Comparison of ENCODE assay signal across 8 cellular contexts in genomic region chr2:73386342-73386868, GRCh38. TPM values are rescaled to one million over a fixed set of nuclear protein-coding genes. Genes with fewer than 3 reads are reported as not detected.
DNase-seq lines count a peak whose midpoint lies in the region; ATAC-seq lines count a peak whose summit lies in the region.

No MANE protein-coding gene starts in this region.

- H3K27me3 Mint-ChIP-seq in activated T-cell treated with anti-CD3 and anti-CD28 coated beads, Interleukin-2, amount 50 U/mL, for 72 hours (ENCODE audit: low read depth) = no peaks in the 10 kb centered on the region
- H3K27me3 Mint-ChIP-seq in activated T-helper 17 cell treated with anti-CD3 and anti-CD28 coated beads, Interleukin-2, amount 50 U/mL, for 72 hours = no peaks in the 10 kb centered on the region
- no peaks in the 10 kb centered on the region for H3K27me3 Mint-ChIP-seq in stimulated activated naive B cell treated with anti-CD40 and anti-IgM and Interleukin-4, amounts not matched to agents 10 μg/mL and 1 μg/mL and 100 μg/mL, for 72 hours

- H3K27ac Mint-ChIP-seq in activated T-cell treated with anti-CD3 and anti-CD28 coated beads, Interleukin-2, amount 50 U/mL, for 72 hours = peak overlapping the region; percentile 55
- H3K27ac Mint-ChIP-seq in activated T-helper 17 cell treated with anti-CD3 and anti-CD28 coated beads, Interleukin-2, amount 50 U/mL, for 72 hours = peak overlapping the region; percentile 81
- peak overlapping the region; percentile 96 for H3K27ac Mint-ChIP-seq in stimulated activated naive B cell treated with anti-CD40 and anti-IgM and Interleukin-4, amounts not matched to agents 10 μg/mL and 1 μg/mL and 100 μg/mL, for 72 hours

- H3K4me1 Mint-ChIP-seq in activated T-cell treated with anti-CD3 and anti-CD28 coated beads, Interleukin-2, amount 50 U/mL, for 72 hours (ENCODE audit: low read depth) = peaks cover 35% of the 10 kb centered on the region
- H3K4me1 Mint-ChIP-seq in activated T-helper 17 cell treated with anti-CD3 and anti-CD28 coated beads, Interleukin-2, amount 50 U/mL, for 72 hours = peaks cover 25% of the 10 kb centered on the region
- H3K4me1 Mint-ChIP-seq in stimulated activated naive B cell treated with anti-CD40 and anti-IgM and Interleukin-4, amounts not matched to agents 10 μg/mL and 1 μg/mL and 100 μg/mL, for 72 hours = peaks cover 21 to 31% of the 10 kb centered on the region in 2 donors

- no peaks in the 10 kb centered on the region for H3K9me3 Mint-ChIP-seq in activated T-cell treated with anti-CD3 and anti-CD28 coated beads, Interleukin-2, amount 50 U/mL, for 72 hours
- no peaks in the 10 kb centered on the region for H3K9me3 Mint-ChIP-seq in activated T-helper 17 cell treated with anti-CD3 and anti-CD28 coated beads, Interleukin-2, amount 50 U/mL, for 72 hours
- no peaks in the 10 kb centered on the region for H3K9me3 Mint-ChIP-seq in stimulated activated naive B cell treated with anti-CD40 and anti-IgM and Interleukin-4, amounts not matched to agents 10 μg/mL and 1 μg/mL and 100 μg/mL, for 72 hours

- no peak for DNase-seq in activated T-cell treated with anti-CD3 and anti-CD28 coated beads, Interleukin-2, amount 50 U/mL, for 72 hours
- DNase-seq in activated T-cell treated with anti-CD3 and anti-CD28 coated beads, Interleukin-2, amount 50 U/mL, for 48 hours = no peak
- DNase-seq in iPS DF 6.9 (ENCODE audit: low read depth, low spot score) = no peak
- no peak for DNase-seq in stimulated activated naive B cell treated with anti-CD40 and anti-IgM and Interleukin-4, amounts not matched to agents 10 μg/mL and 1 μg/mL and 100 μg/mL, for 72 hours
- DNase-seq in NCI-H446 treated with DMSO at 0.1 percent for 48 hours (lab: John Stamatoyannopoulos, UW) = no peak

- peak overlapping the region; percentile 97 for H3K4me3 ChIP-seq in iPS DF 6.9 (ENCODE audit: low read length)

- no CpG with 5 or more reads among the region's 24 CpGs for WGBS in iPS DF 6.9 (ENCODE audit: insufficient coverage, insufficient read length)

- ATAC-seq in activated T-cell treated with anti-CD3 and anti-CD28 coated beads, Interleukin-2, amount 50 U/mL, for 72 hours (replicated peaks in 1 of 2) = peak; percentile 4
- ATAC-seq in HG03097 (IDR thresholded peaks at IDR 0.05; ENCODE audit: low FRiP score, unreplicated experiment) (peak; percentile 8), HG02970 (IDR thresholded peaks at IDR 0.05; ENCODE audit: low FRiP score, unreplicated experiment) (no peak)
- no peak for ATAC-seq in activated T-helper 17 cell treated with anti-CD3 and anti-CD28 coated beads, Interleukin-2, amount 50 U/mL, for 72 hours (replicated peaks)
- ATAC-seq in stimulated activated naive B cell treated with anti-CD40 and anti-IgM and Interleukin-4, amounts not matched to agents 10 μg/mL and 1 μg/mL and 100 μg/mL, for 72 hours (replicated peaks) = peak in 1 of 2 donors; percentile 11

- H3K4me3 Mint-ChIP-seq in activated T-cell treated with anti-CD3 and anti-CD28 coated beads, Interleukin-2, amount 50 U/mL, for 72 hours = peak overlapping the region; percentile 91 to 96
- peak overlapping the region; percentile 88 for H3K4me3 Mint-ChIP-seq in activated T-helper 17 cell treated with anti-CD3 and anti-CD28 coated beads, Interleukin-2, amount 50 U/mL, for 72 hours
- peak overlapping the region; percentile 97 to 98 for H3K4me3 Mint-ChIP-seq in stimulated activated naive B cell treated with anti-CD40 and anti-IgM and Interleukin-4, amounts not matched to agents 10 μg/mL and 1 μg/mL and 100 μg/mL, for 72 hours

- H3K9me3 ChIP-seq in iPS DF 6.9 (ENCODE audit: control insufficient read depth, insufficient read depth, low read length) = no peaks in the 10 kb centered on the region

- no peaks in the 10 kb centered on the region for H3K36me3 ChIP-seq in iPS DF 6.9 (ENCODE audit: control insufficient read depth, insufficient read depth, low read length)

- H3K4me1 ChIP-seq in iPS DF 6.9 (ENCODE audit: control insufficient read depth, insufficient read depth, low read length) = peaks cover 2% of the 10 kb centered on the region; the same call in 1 of the 2 replicates

- H3K36me3 Mint-ChIP-seq in activated T-cell treated with anti-CD3 and anti-CD28 coated beads, Interleukin-2, amount 50 U/mL, for 72 hours (ENCODE audit: insufficient read depth in 2 of 2) = no peaks in the 10 kb centered on the region
- H3K36me3 Mint-ChIP-seq in activated T-helper 17 cell treated with anti-CD3 and anti-CD28 coated beads, Interleukin-2, amount 50 U/mL, for 72 hours (ENCODE audit: low read depth) = peaks cover under 1% of the 10 kb centered on the region
- H3K36me3 Mint-ChIP-seq in stimulated activated naive B cell treated with anti-CD40 and anti-IgM and Interleukin-4, amounts not matched to agents 10 μg/mL and 1 μg/mL and 100 μg/mL, for 72 hours = peaks cover 0 to 14% of the 10 kb centered on the region in 2 donors

- no peak overlapping the region for H3K27ac ChIP-seq in iPS DF 6.9 (ENCODE audit: low read length)

- H3K27me3 ChIP-seq in iPS DF 6.9 (ENCODE audit: control insufficient read depth, insufficient read depth, low read length) = no peaks in the 10 kb centered on the region

RNA-seq across cellular contexts. Expression of gene ALMS1, which starts 0.8 kb away (rescaled TPM):
- total RNA-seq in activated T-cell treated with anti-CD3 and anti-CD28 coated beads, Interleukin-2, amount 50 U/mL, for 72 hours = 10 to 100 TPM; 13.0 to 16.5 TPM
- total RNA-seq in activated T-helper 17 cell treated with anti-CD3 and anti-CD28 coated beads, Interleukin-2, amount 50 U/mL, for 72 hours = 10 to 100 TPM; 16.3 to 20.2 TPM

Comparison
In these comparisons a context has a peak if more than half of its experiments do, and no peak if none do; other contexts are left out.
1. ATAC-seq: peak in activated T-cell treated with anti-CD3 and anti-CD28 coated beads, Interleukin-2, amount 50 U/mL, for 72 hours (2 of 2) and HG03097 (single experiment); none in activated T-helper 17 cell treated with anti-CD3 and anti-CD28 coated beads, Interleukin-2, amount 50 U/mL, for 72 hours (single experiment) and HG02970 (single experiment).
2. Peak in every context shown above with its lines, with median percentiles within 50 percentile points of each other: H3K27ac Mint-ChIP-seq and H3K4me3 Mint-ChIP-seq.